ENCODE assay signal across 37 cellular contexts in the genomic region with DNA sequence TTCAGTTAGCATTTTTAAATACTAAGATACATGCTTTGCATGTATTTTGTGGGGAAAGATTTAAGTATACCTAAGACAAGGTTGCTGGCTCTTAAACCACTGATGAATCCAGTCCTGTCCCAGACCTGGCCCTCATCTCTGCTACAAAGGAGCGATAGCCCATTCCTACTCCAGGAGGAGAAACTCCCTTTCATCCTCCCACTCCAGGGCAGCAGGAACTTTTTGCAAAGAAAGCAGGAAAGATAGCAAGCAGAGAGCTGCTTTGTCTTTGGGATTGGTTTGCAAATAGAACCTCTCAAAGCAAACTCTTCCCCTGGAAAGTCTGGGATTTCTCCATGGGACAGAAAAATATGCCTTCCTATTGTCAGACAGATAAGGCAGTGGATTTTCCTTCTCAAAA.
"Had no signal": no experiment of that assay in that cellular context is flagged by ENCODE, and none has a peak within 500 bp of the region (broad histone marks: within the 10 kb centered on the region; RNA-seq: fewer than 3 reads in every experiment).

No MANE protein-coding gene starts in this region.

- H3K4me3 Mint-ChIP-seq: activated CD4-positive, alpha-beta memory T cell treated with anti-CD3 and anti-CD28 coated beads, Interleukin-2, amount 10 ng/mL, durations not matched to agents 7 days and 5 days; activated CD8-positive, alpha-beta memory T cell treated with anti-CD3 and anti-CD28 coated beads, Interleukin-2, amount 10 ng/mL, durations not matched to agents 7 days and 5 days; activated naive CD4-positive, alpha-beta T cell treated with anti-CD3 and anti-CD28 coated beads, Interleukin-2, amount 10 ng/mL, durations not matched to agents 7 days and 5 days; activated naive CD8-positive, alpha-beta T cell treated with anti-CD3 and anti-CD28 coated beads for 36 hours had no signal

- H3K27me3 ChIP-seq: brain microvascular endothelial cell, MG63, Peyer's patch had no signal

- H3K27ac ChIP-seq: brain microvascular endothelial cell, Peyer's patch, RWPE1, VCaP had no signal

- DNase-seq: activated CD4-positive, alpha-beta memory T cell treated with anti-CD3 and anti-CD28 coated beads, Interleukin-2, amount 10 ng/mL, durations not matched to agents 7 days and 5 days; activated CD4-positive, alpha-beta T cell treated with anti-CD3 and anti-CD28 coated beads for 1 hour; activated CD4-positive, alpha-beta T cell treated with anti-CD3 and anti-CD28 coated beads for 48 hours; activated CD4-positive, CD25-positive, alpha-beta regulatory T cell; activated CD8-positive, alpha-beta memory T cell treated with anti-CD3 and anti-CD28 coated beads for 24 hours; activated CD8-positive, alpha-beta memory T cell treated with anti-CD3 and anti-CD28 coated beads, Interleukin-2, amount 10 ng/mL, durations not matched to agents 7 days and 5 days; activated CD8-positive, alpha-beta memory T cell treated with anti-CD3 and anti-CD28 coated beads, Interleukin-2, amount 50 U/mL, for 48 hours; activated effector memory CD4-positive, alpha-beta T cell treated with Interleukin-2 at 50 U/mL for 16 hours; activated naive CD4-positive, alpha-beta T cell treated with anti-CD3 and anti-CD28 coated beads, Interleukin-2, amount 10 ng/mL, durations not matched to agents 7 days and 5 days; activated naive CD8-positive, alpha-beta T cell treated with anti-CD3 and anti-CD28 coated beads for 36 hours; activated T-cell treated with anti-CD3 and anti-CD28 coated beads, Interleukin-2, amount 50 U/mL, for 48 hours; amniotic stem cell; aorta; brain microvascular endothelial cell; central memory CD4-positive, alpha-beta T cell; Kasumi-1; NCI-H1048; NCI-H1105 treated with DMSO at 0.1 percent for 48 hours; NCI-H1436; NCI-H1694; NCI-H1930; NCI-H2081 treated with DMSO at 0.1 percent for 48 hours; NCI-H226; NCI-H446 treated with DMSO at 0.1 percent for 48 hours; NCI-H524; NCI-H69; NCI-H82; PC-3; Peyer's patch; SW 1271; T-helper 1 cell; T-helper 2 cell; T-helper 9 cell had no signal

- H3K36me3 ChIP-seq: brain microvascular endothelial cell, MG63, Peyer's patch had no signal

- ATAC-seq: activated CD8-positive, alpha-beta memory T cell treated with anti-CD3 and anti-CD28 coated beads, Interleukin-2, amount 10 ng/mL, durations not matched to agents 7 days and 5 days; PC-3; Right ventricle myocardium inferior had no signal

- H3K4me1 ChIP-seq: Peyer's patch had no signal

- H3K36me3 Mint-ChIP-seq: activated CD8-positive, alpha-beta memory T cell treated with anti-CD3 and anti-CD28 coated beads, Interleukin-2, amount 10 ng/mL, durations not matched to agents 7 days and 5 days; activated naive CD4-positive, alpha-beta T cell treated with anti-CD3 and anti-CD28 coated beads, Interleukin-2, amount 10 ng/mL, durations not matched to agents 7 days and 5 days; activated naive CD8-positive, alpha-beta T cell treated with anti-CD3 and anti-CD28 coated beads for 36 hours had no signal

- H3K4me3 ChIP-seq: MG63, Peyer's patch had no signal

- H3K27ac Mint-ChIP-seq: activated CD4-positive, alpha-beta memory T cell treated with anti-CD3 and anti-CD28 coated beads, Interleukin-2, amount 10 ng/mL, durations not matched to agents 7 days and 5 days; activated CD8-positive, alpha-beta memory T cell treated with anti-CD3 and anti-CD28 coated beads, Interleukin-2, amount 10 ng/mL, durations not matched to agents 7 days and 5 days; activated naive CD4-positive, alpha-beta T cell treated with anti-CD3 and anti-CD28 coated beads, Interleukin-2, amount 10 ng/mL, durations not matched to agents 7 days and 5 days; activated naive CD8-positive, alpha-beta T cell treated with anti-CD3 and anti-CD28 coated beads for 36 hours had no signal

- H3K9me3 ChIP-seq: MG63, Peyer's patch had no signal

- H3K9me3 Mint-ChIP-seq: activated CD4-positive, alpha-beta memory T cell treated with anti-CD3 and anti-CD28 coated beads, Interleukin-2, amount 10 ng/mL, durations not matched to agents 7 days and 5 days; activated naive CD4-positive, alpha-beta T cell treated with anti-CD3 and anti-CD28 coated beads, Interleukin-2, amount 10 ng/mL, durations not matched to agents 7 days and 5 days had no signal

- H3K27me3 Mint-ChIP-seq: activated CD4-positive, alpha-beta memory T cell treated with anti-CD3 and anti-CD28 coated beads, Interleukin-2, amount 10 ng/mL, durations not matched to agents 7 days and 5 days; activated naive CD8-positive, alpha-beta T cell treated with anti-CD3 and anti-CD28 coated beads for 36 hours had no signal

- H3K4me1 Mint-ChIP-seq: activated CD4-positive, alpha-beta memory T cell treated with anti-CD3 and anti-CD28 coated beads, Interleukin-2, amount 10 ng/mL, durations not matched to agents 7 days and 5 days; activated CD8-positive, alpha-beta memory T cell treated with anti-CD3 and anti-CD28 coated beads, Interleukin-2, amount 10 ng/mL, durations not matched to agents 7 days and 5 days; activated naive CD4-positive, alpha-beta T cell treated with anti-CD3 and anti-CD28 coated beads, Interleukin-2, amount 10 ng/mL, durations not matched to agents 7 days and 5 days; activated naive CD8-positive, alpha-beta T cell treated with anti-CD3 and anti-CD28 coated beads for 36 hours had no signal
